8 cellular contexts compared by ENCODE assay signal in genomic region chr1:27366411-27367159, GRCh38. TPM values are rescaled to one million over a fixed set of nuclear protein-coding genes. Genes with fewer than 3 reads are reported as not detected.
A peak's percentile ranks its signal among the peaks of the same experiment; 100 is the strongest.
DNase-seq lines count a peak whose midpoint lies in the region; ATAC-seq, FAIRE-seq and TF ChIP-seq lines count a peak whose summit lies in the region.

MAP3K6 (minus strand) TSS chr1:27366961; CDS start chr1:27366597, 364 bp downstream.

- peak within 1 kb of the TSS; percentile 70 for H2AK5ac ChIP-seq in IMR-90 (ENCODE audit: low read depth, low read length)

- H3K27me3 ChIP-seq in IMR-90 (ENCODE audit: control insufficient read depth, insufficient read depth, low read length): no peaks in the 10 kb centered on the region
- H3K27me3 ChIP-seq in Panc1 (ENCODE audit: control insufficient read depth, insufficient read depth, low read length): no peaks in the 10 kb centered on the region
- no peaks in the 10 kb centered on the region for H3K27me3 ChIP-seq in adrenal gland

- peaks cover 11% of the 10 kb centered on the region for H3K4me1 ChIP-seq in IMR-90 (ENCODE audit: control insufficient read depth, insufficient read depth, low read length)
- peaks cover 15% of the 10 kb centered on the region for H3K4me1 ChIP-seq in Panc1 (ENCODE audit: control insufficient read depth, insufficient read depth, low read length)
- H3K4me1 ChIP-seq in adrenal gland (replicated peaks in 1 of 2): peaks cover 6 to 23% of the 10 kb centered on the region in 2 donors

- H2BK5ac ChIP-seq in IMR-90 (ENCODE audit: low read depth, low read length, poor library complexity, severe bottlenecking): peak within 1 kb of the TSS; percentile 84

- TF ChIP-seq POLR2A in GM12891 (IDR thresholded peaks at IDR 0.05; ENCODE audit: low read depth, low read length) (no peak), IMR-90 (IDR thresholded peaks at IDR 0.05; ENCODE audit: low read depth, low read length) (no peak; the same call in 1 of the 2 replicates), adrenal gland (IDR thresholded peaks at IDR 0.05) (peak; percentile 59 to 72)

- dilution Hi-C loops in IMR-90 (cut with HindIII; ENCODE audit: low sequenced_read_pairs, unreplicated experiment): no loop called here

- H4K20me1 ChIP-seq in IMR-90 (ENCODE audit: insufficient read depth, low read length): peaks cover 2% of the 10 kb centered on the region; the same call in 1 of the 2 replicates

- H3K27ac ChIP-seq in IMR-90 (ENCODE audit: insufficient read depth, low read length) (peak within 1 kb of the TSS; percentile 94), Panc1 (ENCODE audit: low read length) (peak within 1 kb of the TSS; percentile 92), adrenal gland (peak within 1 kb of the TSS; percentile 83 to 95 (median 90))

- H3K9me3 ChIP-seq in IMR-90 (ENCODE audit: control insufficient read depth, insufficient read depth, low read length): no peaks in the 10 kb centered on the region
- H3K9me3 ChIP-seq in Panc1 (ENCODE audit: control insufficient read depth, insufficient read depth, low read depth, low read length): no peaks in the 10 kb centered on the region
- no peaks in the 10 kb centered on the region for H3K9me3 ChIP-seq in adrenal gland (replicated peaks in 1 of 3)

- TF ChIP-seq CTCF in IMR-90 (conservative IDR thresholded peaks at IDR 0.05; ENCODE audit: low read depth, low read length) (peak; percentile 67), Panc1 (IDR thresholded peaks at IDR 0.05) (peak; percentile 93), adrenal gland (IDR thresholded peaks at IDR 0.05) (peak in 3 of 6 experiments; percentile 24 to 30 (median 24))

- H3K4me3 ChIP-seq in IMR-90 (ENCODE audit: insufficient read depth, low read depth, low read length): peak within 1 kb of the TSS; percentile 77
- H3K4me3 ChIP-seq in Panc1 (ENCODE audit: low read depth in 2 of 2, low read length in 2 of 2): peak within 1 kb of the TSS; percentile 74 to 96
- peak within 1 kb of the TSS; percentile 25 to 90 (median 40) for H3K4me3 ChIP-seq in adrenal gland

- H3K9me1 ChIP-seq in IMR-90 (ENCODE audit: insufficient read depth, low read length): peaks cover 18% of the 10 kb centered on the region

- H4K8ac ChIP-seq in IMR-90 (ENCODE audit: low read depth in 2 of 2, low read length in 2 of 2): peak within 1 kb of the TSS; percentile 71 to 93

- peak within 1 kb of the TSS; percentile 55 for H3K18ac ChIP-seq in IMR-90 (ENCODE audit: low read depth, low read length)

- intact Hi-C loops in IMR-90 (cut with micrococcal nuclease): loop anchor here (2.0 kb wide), 1 partner anchor 66 kb away; no protein-coding TSS in a partner anchor
- intact Hi-C loops in Panc1 (cut with micrococcal nuclease; ENCODE audit: unreplicated experiment): no loop called here
- intact Hi-C loops in adrenal gland (cut with DNase I): no loop called here
- intact Hi-C loops in Right ventricle myocardium inferior (cut with DNase I): loop anchor here (1.0 to 5.0 kb wide), 2 partner anchors 26 to 44 kb away; partner anchors contain the start of genes GPR3 and TMEM222

- in situ Hi-C loops in ACHN (cut with HindIII; ENCODE audit: low pct_ligation_motif_present, low pct_unique_long_range_greater_than_20kb, low sequenced_read_pairs) (no loop called here), IMR-90 (cut with MboI; ENCODE audit: low sequenced_read_pairs) (no loop called here), Panc1 (cut with HindIII; ENCODE audit: low pct_unique_long_range_greater_than_20kb, low sequenced_read_pairs) (no loop called here)

- H3K4me2 ChIP-seq in IMR-90 (ENCODE audit: low read depth, low read length): peak within 1 kb of the TSS; percentile 98

- no peak; the same call in 1 of the 2 replicates for TF ChIP-seq RAD21 in IMR-90 (IDR thresholded peaks at IDR 0.05; ENCODE audit: low read length)

- no TSS peak for BruUV-seq in IMR-90 (replicated peaks; lab: Mats Ljungman, UMichigan)
- no TSS peak for BruUV-seq in Panc1 (replicated peaks; lab: Mats Ljungman, UMichigan)

- H3K56ac ChIP-seq in IMR-90 (ENCODE audit: extremely low read depth, insufficient read depth, low read length): peak within 1 kb of the TSS; percentile 95

- peak within 1 kb of the TSS; percentile 79 for H4K91ac ChIP-seq in IMR-90 (ENCODE audit: insufficient read depth, low read depth, low read length)

- H2BK15ac ChIP-seq in IMR-90 (ENCODE audit: low read depth, low read length): no peak within 1 kb of the TSS

- peak within 1 kb of the TSS; percentile 93 for H3K9ac ChIP-seq in IMR-90 (ENCODE audit: low read depth, low read length)

- 0% methylated on average over 23 of the region's 67 CpGs; no CpG with 5 or more reads in 1 of the 2 experiments for WGBS in IMR-90 (ENCODE audit: extremely low coverage in 2 of 2, insufficient read length in 1 of 2), 2 experiments
- WGBS in adrenal gland, 4 donors: 0 to 1% (median 0%) methylated on average over 9 to 67 of the region's 67 CpGs

- ATAC-seq in IMR-90 (ENCODE audit: low read depth) (peak; percentile 71), Panc1 (peak; percentile 82), Right ventricle myocardium inferior (peak; percentile 86), GM21786 (IDR thresholded peaks at IDR 0.05; ENCODE audit: unreplicated experiment) (no peak)

- peak within 1 kb of the TSS; percentile 86 for H3K23ac ChIP-seq in IMR-90 (ENCODE audit: low read depth, low read length)

- H2BK120ac ChIP-seq in IMR-90 (ENCODE audit: low read depth, low read length): peak within 1 kb of the TSS; percentile 54

- peak; percentile 76 for DNase-seq in ACHN
- DNase-seq in GM12891 (ENCODE audit: insufficient read length, low spot score): peak; percentile 59
- peak; percentile 59 for DNase-seq in IMR-90
- no peak for DNase-seq in Panc1 (ENCODE audit: low read depth, low spot score)
- DNase-seq in adrenal gland: peak; percentile 76 to 93 (median 89)
- DNase-seq in Right ventricle myocardium inferior (ENCODE audit: missing footprints): peak; percentile 95
- DNase-seq in nucleus accumbens (lab: John Stamatoyannopoulos, UW): peak in 37 of 56 donors; percentile 6 to 64 (median 32)

- H4K5ac ChIP-seq in IMR-90 (ENCODE audit: low read depth, low read length): peak within 1 kb of the TSS; percentile 78; the same call in 1 of the 2 replicates

- FAIRE-seq in GM12891 (lab: Jason Lieb, UNC): peak; percentile 66

- peaks cover 6 to 24% of the 10 kb centered on the region in 2 experiments; a peak in 3 of 4 replicates for H3K79me1 ChIP-seq in IMR-90 (ENCODE audit: low read depth in 1 of 2, low read length in 2 of 2)

- CTCF ChIA-PET in IMR-90 (lab: Yijun Ruan, JAX) (interaction anchor here (0.8 to 2.3 kb wide), 9 partner anchors 11 to 70 kb away, joined by 3 to 9 read pairs (median 5); no protein-coding TSS in a partner anchor), Panc1 (lab: Charles Lee) (interaction anchor here (0.5 to 2.3 kb wide), 9 partner anchors 9 to 337 kb away, joined by 3 to 11 read pairs (median 6); no protein-coding TSS in a partner anchor)

- H2AFZ ChIP-seq in IMR-90 (replicated peaks; ENCODE audit: low read length, poor library complexity): peak within 1 kb of the TSS; percentile 99

- peak within 1 kb of the TSS; percentile 91 for H2AK9ac ChIP-seq in IMR-90 (replicated peaks; ENCODE audit: low read depth, low read length, poor library complexity)

- POLR2A ChIA-PET in IMR-90 (lab: Charles Lee; ENCODE audit: unreplicated experiment) (interaction anchor here (0.5 to 0.8 kb wide), 2 partner anchors 44 to 313 kb away, joined by 3 to 5 read pairs; partner anchors contain the start of gene TMEM222), Panc1 (lab: Charles Lee) (interaction anchor here (0.5 to 0.6 kb wide), 2 partner anchors 102 to 304 kb away, joined by 4 read pairs; no protein-coding TSS in a partner anchor)

- H2BK20ac ChIP-seq in IMR-90 (ENCODE audit: low read depth, low read length): no peak within 1 kb of the TSS

- H3K36me3 ChIP-seq in IMR-90 (ENCODE audit: control insufficient read depth, insufficient read depth, low read length) (peaks cover 22% of the 10 kb centered on the region), Panc1 (ENCODE audit: control insufficient read depth, insufficient read depth, low read length) (no peaks in the 10 kb centered on the region; the same call in 1 of the 2 replicates), adrenal gland (replicated peaks in 1 of 2) (peaks cover 0 to 30% of the 10 kb centered on the region in 2 donors)

- H3K14ac ChIP-seq in IMR-90 (replicated peaks; ENCODE audit: low read depth, low read length): peak within 1 kb of the TSS; percentile 91

- peak within 1 kb of the TSS; percentile 91 for H3K4ac ChIP-seq in IMR-90 (ENCODE audit: low read depth, low read length)

TF ChIP-seq in GM12891, 5 proteins besides CTCF, POLR2A, EP300 and RAD21:
- TF ChIP-seq POLR2AphosphoS5 (IDR thresholded peaks at IDR 0.05; ENCODE audit: low read depth, low read length): no peak
- TF ChIP-seq TAF1 (IDR thresholded peaks at IDR 0.05; ENCODE audit: low read depth, low read length): no peak
- no peak for TF ChIP-seq PAX5 (IDR thresholded peaks at IDR 0.05; ENCODE audit: insufficient read depth, low read length, severe bottlenecking)
- no peak for TF ChIP-seq POU2F2 (IDR thresholded peaks at IDR 0.05; ENCODE audit: low read depth, low read length)
- no peak for TF ChIP-seq SPI1 (IDR thresholded peaks at IDR 0.05; ENCODE audit: low read depth, low read length)
TF ChIP-seq in GM12891: peak in this region for 0.

TF ChIP-seq in IMR-90, 13 proteins besides CTCF, POLR2A, EP300 and RAD21:
- TF ChIP-seq MAZ (IDR thresholded peaks at IDR 0.05; ENCODE audit: borderline replicate concordance, low read depth, low read length): peak; percentile 84; the same call in 1 of the 2 replicates
- TF ChIP-seq MXI1 (IDR thresholded peaks at IDR 0.05; ENCODE audit: borderline replicate concordance, low read depth, low read length): peak; percentile 54; the same call in 1 of the 2 replicates
- TF ChIP-seq SMC3 (IDR thresholded peaks at IDR 0.05; ENCODE audit: low read depth, low read length): no peak

RNA-seq across cellular contexts. Expression of gene MAP3K6, which starts in this region (rescaled TPM):
- polyA plus RNA-seq in GM12891 (2012; ENCODE audit: low read depth, missing spikeins): 5.0 TPM
- 4.8 and 5.3 TPM in 2 replicates for total RNA-seq in IMR-90 (2012; rRNA removed)
- 15.9 and 17.3 TPM in 2 replicates for polyA plus RNA-seq in IMR-90 (2012; rRNA removed)
- 6.7 and 10.6 TPM in 2 replicates for polyA plus RNA-seq in IMR-90 (2012; cell fraction: cytosol; rRNA removed)
- polyA plus RNA-seq in IMR-90 (2012; cell fraction: nucleus; rRNA removed; ENCODE audit: low replicate concordance): 53.8 and 151 TPM in 2 replicates
- 56.9 TPM for total RNA-seq in Panc1 (2021; ENCODE audit: unreplicated experiment)
- 57.8 TPM for polyA plus RNA-seq in Panc1 (2012; ENCODE audit: insufficient read length)
- 10 to 100 TPM; 10.5 to 48.2 (median 26.6) TPM for total RNA-seq in adrenal gland
- 100 to 1,000 TPM in 1 of 3 donors, 10 to 100 TPM in 2; 14.2 to 136 (median 83.9) TPM for polyA plus RNA-seq in adrenal gland
- total RNA-seq in Right ventricle myocardium inferior: 51.3 TPM

Comparison
In these comparisons a context has a peak if more than half of its experiments do, and no peak if none do; other contexts are left out.
1. POLR2A ChIP-seq: peak in adrenal gland (2 of 2); none in GM12891 (single experiment) and IMR-90 (single experiment).
2. intact Hi-C loops: an anchor here in IMR-90 (2.0 kb wide) and Right ventricle myocardium inferior (1.0 to 5.0 kb wide); none called in Panc1 and adrenal gland.
3. Peak in every context shown above with its lines, with median percentiles within 50 percentile points of each other: H3K27ac ChIP-seq and H3K4me3 ChIP-seq.